2 cellular contexts compared by ENCODE assay signal in the genomic region with DNA sequence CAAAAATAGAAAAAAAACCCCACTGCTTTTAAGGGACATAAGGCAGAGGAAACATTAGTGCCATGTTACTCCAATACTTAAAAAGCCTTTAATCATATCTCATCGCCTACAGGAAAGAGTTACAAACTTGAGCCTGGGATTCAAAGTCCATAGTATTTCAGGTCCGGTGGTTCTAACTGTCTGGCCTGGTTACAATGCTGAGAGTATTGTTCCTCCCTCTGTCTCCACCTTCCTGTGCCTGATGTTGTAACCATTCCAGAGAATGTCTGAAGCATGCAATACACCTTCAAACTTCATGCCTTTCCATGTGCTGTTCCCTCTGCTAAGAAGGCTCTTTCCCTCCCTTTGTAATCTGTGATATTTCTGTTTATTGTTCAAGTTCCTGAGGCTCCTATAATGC.
TF ChIP-seq lines count a peak whose summit lies in the region.

No MANE protein-coding gene starts in this region.

TF ChIP-seq in H1, 55 proteins besides CTCF, POLR2A, EP300 and RAD21:
- TF ChIP-seq TBP (IDR thresholded peaks at IDR 0.05; ENCODE audit: low read depth, low read length) (no peak), KDM5A (IDR thresholded peaks at IDR 0.05; ENCODE audit: low read length) (no peak), RFX5 (IDR thresholded peaks at IDR 0.05; ENCODE audit: borderline replicate concordance, low read depth, low read length) (no peak), RXRA (IDR thresholded peaks at IDR 0.05; ENCODE audit: insufficient read depth, low read depth, low read length) (no peak)
- TF ChIP-seq, protein P1, sequence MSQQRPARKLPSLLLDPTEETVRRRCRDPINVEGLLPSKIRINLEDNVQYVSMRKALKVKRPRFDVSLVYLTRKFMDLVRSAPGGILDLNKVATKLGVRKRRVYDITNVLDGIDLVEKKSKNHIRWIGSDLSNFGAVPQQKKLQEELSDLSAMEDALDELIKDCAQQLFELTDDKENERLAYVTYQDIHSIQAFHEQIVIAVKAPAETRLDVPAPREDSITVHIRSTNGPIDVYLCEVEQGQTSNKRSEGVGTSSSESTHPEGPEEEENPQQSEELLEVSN (IDR thresholded peaks at IDR 0.05), result peak; percentile 51; the same call in 1 of the 2 replicates

TF ChIP-seq in HepG2, 621 proteins besides CTCF, POLR2A, EP300 and RAD21:
- TF ChIP-seq ZKSCAN5 (CRISPR knock-in tag; IDR thresholded peaks at IDR 0.05), result no peak
- TF ChIP-seq SOX5 (CRISPR knock-in tag; IDR thresholded peaks at IDR 0.05; ENCODE audit: borderline replicate concordance), result peak; percentile 54
- peak; percentile 59 for TF ChIP-seq HNF4A (CRISPR knock-in tag; IDR thresholded peaks at IDR 0.05)
- TF ChIP-seq, protein P2, sequence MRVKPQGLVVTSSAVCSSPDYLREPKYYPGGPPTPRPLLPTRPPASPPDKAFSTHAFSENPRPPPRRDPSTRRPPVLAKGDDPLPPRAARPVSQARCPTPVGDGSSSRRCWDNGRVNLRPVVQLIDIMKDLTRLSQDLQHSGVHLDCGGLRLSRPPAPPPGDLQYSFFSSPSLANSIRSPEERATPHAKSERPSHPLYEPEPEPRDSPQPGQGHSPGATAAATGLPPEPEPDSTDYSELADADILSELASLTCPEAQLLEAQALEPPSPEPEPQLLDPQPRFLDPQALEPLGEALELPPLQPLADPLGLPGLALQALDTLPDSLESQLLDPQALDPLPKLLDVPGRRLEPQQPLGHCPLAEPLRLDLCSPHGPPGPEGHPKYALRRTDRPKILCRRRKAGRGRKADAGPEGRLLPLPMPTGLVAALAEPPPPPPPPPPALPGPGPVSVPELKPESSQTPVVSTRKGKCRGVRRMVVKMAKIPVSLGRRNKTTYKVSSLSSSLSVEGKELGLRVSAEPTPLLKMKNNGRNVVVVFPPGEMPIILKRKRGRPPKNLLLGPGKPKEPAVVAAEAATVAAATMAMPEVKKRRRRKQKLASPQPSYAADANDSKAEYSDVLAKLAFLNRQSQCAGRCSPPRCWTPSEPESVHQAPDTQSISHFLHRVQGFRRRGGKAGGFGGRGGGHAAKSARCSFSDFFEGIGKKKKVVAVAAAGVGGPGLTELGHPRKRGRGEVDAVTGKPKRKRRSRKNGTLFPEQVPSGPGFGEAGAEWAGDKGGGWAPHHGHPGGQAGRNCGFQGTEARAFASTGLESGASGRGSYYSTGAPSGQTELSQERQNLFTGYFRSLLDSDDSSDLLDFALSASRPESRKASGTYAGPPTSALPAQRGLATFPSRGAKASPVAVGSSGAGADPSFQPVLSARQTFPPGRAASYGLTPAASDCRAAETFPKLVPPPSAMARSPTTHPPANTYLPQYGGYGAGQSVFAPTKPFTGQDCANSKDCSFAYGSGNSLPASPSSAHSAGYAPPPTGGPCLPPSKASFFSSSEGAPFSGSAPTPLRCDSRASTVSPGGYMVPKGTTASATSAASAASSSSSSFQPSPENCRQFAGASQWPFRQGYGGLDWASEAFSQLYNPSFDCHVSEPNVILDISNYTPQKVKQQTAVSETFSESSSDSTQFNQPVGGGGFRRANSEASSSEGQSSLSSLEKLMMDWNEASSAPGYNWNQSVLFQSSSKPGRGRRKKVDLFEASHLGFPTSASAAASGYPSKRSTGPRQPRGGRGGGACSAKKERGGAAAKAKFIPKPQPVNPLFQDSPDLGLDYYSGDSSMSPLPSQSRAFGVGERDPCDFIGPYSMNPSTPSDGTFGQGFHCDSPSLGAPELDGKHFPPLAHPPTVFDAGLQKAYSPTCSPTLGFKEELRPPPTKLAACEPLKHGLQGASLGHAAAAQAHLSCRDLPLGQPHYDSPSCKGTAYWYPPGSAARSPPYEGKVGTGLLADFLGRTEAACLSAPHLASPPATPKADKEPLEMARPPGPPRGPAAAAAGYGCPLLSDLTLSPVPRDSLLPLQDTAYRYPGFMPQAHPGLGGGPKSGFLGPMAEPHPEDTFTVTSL (CRISPR knock-in tag; IDR thresholded peaks at IDR 0.05; ENCODE audit: borderline replicate concordance), result no peak
- peak; percentile 30; the same call in 1 of the 2 replicates for TF ChIP-seq CEBPB (IDR thresholded peaks at IDR 0.05; ENCODE audit: borderline replicate concordance, low read depth, low read length)
- no peak for TF ChIP-seq SOX6 (IDR thresholded peaks at IDR 0.05)
- peak; percentile 56 for TF ChIP-seq SOX6 (CRISPR knock-in tag; IDR thresholded peaks at IDR 0.05)
- no peak for TF ChIP-seq ZBTB3 (CRISPR knock-in tag; IDR thresholded peaks at IDR 0.05; ENCODE audit: borderline replicate concordance, low read depth)
- TF ChIP-seq HMG20A (CRISPR knock-in tag; IDR thresholded peaks at IDR 0.05; ENCODE audit: borderline replicate concordance), result no peak
- peak; percentile 23; the same call in 1 of the 2 replicates for TF ChIP-seq HNF4G (IDR thresholded peaks at IDR 0.05; ENCODE audit: borderline replicate concordance, low read depth, low read length)
- no peak for TF ChIP-seq HNF4G (CRISPR knock-in tag; IDR thresholded peaks at IDR 0.05; ENCODE audit: borderline replicate concordance, low read depth)
- TF ChIP-seq SOX13 (IDR thresholded peaks at IDR 0.05), result no peak
- TF ChIP-seq SOX13 (CRISPR knock-in tag; conservative IDR thresholded peaks at IDR 0.05 in 1 of 2, IDR thresholded peaks at IDR 0.05 in 1 of 2), result peak in 1 of 2 experiments; percentile 66; a peak in 2 of 4 replicates
- peak; percentile 45 for TF ChIP-seq CEBPG (CRISPR knock-in tag; IDR thresholded peaks at IDR 0.05)
- TF ChIP-seq, protein P3, sequence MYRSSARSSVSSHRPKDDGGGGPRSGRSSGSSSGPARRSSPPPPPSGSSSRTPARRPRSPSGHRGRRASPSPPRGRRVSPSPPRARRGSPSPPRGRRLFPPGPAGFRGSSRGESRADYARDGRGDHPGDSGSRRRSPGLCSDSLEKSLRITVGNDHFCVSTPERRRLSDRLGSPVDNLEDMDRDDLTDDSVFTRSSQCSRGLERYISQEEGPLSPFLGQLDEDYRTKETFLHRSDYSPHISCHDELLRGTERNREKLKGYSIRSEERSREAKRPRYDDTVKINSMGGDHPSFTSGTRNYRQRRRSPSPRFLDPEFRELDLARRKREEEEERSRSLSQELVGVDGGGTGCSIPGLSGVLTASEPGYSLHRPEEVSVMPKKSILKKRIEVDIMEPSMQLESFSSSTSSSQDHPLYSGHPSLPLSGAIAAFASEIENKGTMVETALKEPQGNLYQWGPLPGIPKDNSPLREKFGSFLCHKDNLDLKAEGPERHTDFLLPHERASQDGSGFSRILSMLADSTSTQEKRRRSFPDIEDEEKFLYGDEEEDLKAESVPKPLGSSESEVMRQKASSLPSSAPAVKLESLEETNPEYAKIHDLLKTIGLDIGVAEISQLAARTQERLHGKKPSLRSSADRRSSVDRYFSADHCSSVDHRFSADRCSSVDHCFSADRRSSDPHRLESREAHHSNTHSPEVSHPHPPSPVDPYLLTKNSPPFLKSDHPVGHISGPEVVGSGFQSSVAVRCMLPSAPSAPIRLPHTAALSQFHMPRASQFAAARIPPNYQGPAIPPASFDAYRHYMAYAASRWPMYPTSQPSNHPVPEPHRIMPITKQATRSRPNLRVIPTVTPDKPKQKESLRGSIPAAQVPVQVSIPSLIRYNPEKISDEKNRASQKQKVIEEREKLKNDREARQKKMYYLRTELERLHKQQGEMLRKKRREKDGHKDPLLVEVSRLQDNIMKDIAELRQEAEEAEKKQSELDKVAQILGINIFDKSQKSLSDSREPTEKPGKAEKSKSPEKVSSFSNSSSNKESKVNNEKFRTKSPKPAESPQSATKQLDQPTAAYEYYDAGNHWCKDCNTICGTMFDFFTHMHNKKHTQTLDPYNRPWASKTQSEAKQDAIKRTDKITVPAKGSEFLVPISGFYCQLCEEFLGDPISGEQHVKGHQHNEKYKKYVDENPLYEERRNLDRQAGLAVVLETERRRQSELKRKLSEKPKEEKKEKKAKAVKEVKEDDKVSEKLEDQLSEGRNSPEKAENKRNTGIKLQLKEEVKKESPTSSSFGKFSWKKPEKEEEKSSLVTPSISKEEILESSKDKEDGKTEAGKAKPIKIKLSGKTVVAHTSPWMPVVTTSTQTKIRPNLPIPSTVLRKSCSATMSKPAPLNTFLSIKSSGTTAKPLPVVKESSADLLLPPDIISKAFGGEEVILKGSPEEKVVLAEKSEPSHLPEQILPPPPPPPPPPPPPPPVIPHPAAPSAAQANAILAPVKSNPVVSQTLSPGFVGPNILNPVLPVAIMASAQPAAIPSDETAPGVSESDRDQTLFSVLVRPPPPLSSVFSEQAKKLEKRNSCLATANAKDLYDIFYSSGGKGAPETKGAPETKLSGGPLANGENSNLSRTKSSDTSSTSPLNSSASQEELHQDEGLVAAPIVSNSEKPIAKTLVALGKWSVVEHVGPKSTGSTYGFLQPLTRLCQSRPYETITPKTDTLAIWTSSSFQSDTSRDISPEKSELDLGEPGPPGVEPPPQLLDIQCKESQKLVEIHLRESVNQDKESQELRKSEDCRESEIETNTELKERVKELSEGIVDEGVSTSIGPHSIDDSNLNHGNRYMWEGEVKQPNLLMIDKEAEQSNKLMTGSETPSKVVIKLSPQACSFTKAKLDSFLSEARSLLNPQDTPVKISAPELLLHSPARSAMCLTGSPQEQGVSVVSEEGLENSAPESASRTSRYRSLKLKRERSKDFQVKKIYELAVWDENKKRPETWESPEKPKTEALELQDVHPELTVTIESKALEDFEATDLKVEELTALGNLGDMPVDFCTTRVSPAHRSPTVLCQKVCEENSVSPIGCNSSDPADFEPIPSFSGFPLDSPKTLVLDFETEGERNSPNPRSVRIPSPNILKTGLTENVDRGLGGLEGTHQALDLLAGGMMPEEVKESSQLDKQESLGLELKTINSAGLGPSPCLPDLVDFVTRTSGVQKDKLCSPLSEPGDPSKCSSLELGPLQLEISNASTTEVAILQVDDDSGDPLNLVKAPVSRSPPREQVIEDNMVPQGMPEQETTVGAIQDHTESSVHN (CRISPR knock-in tag; IDR thresholded peaks at IDR 0.05), result no peak
